35 cellular contexts compared by ENCODE assay signal in genomic region chr11:3901249-3902025, GRCh38. TPM values are rescaled to one million over a fixed set of nuclear protein-coding genes. Genes with fewer than 3 reads are reported as not detected.
DNase-seq lines count a peak whose midpoint lies in the region; ATAC-seq, FAIRE-seq and TF ChIP-seq lines count a peak whose summit lies in the region.
"Had no signal": no experiment of that assay in that cellular context is flagged by ENCODE, and none has a peak within 500 bp of the region (broad histone marks: within the 10 kb centered on the region; RNA-seq: fewer than 3 reads in every experiment).

No MANE protein-coding gene starts in this region.

- intact Hi-C loops in breast epithelium (cut with DNase I; ENCODE audit: low total_unique reads) (no loop called here), MCF 10A (cut with micrococcal nuclease) (no loop called here), thyroid gland (cut with DNase I) (no loop called here)

- no peak overlapping the region; the same call in 1 of the 2 replicates for H3K4me2 ChIP-seq in OCI-LY1 (ENCODE audit: low read length)
- H3K4me2 ChIP-seq: BLaER1, GM23338 had no signal

- TF ChIP-seq POLR2A in breast epithelium (IDR thresholded peaks at IDR 0.05) (no peak), thyroid gland (IDR thresholded peaks at IDR 0.05) (no peak)

- DNase-seq in breast epithelium (ENCODE audit: low spot score in 2 of 2): no peak
- DNase-seq in MCF 10A (ENCODE audit: unreplicated experiment): no peak
- no peak for DNase-seq in effector memory CD8-positive, alpha-beta T cell
- peak; percentile 64 to 67 for DNase-seq in thyroid gland
- DNase-seq in NCI-H1048 (lab: John Stamatoyannopoulos, UW): no peak
- DNase-seq in HTR-8/SVneo (ENCODE audit: insufficient read length, low spot score): no peak
- DNase-seq: ACHN; activated CD4-positive, alpha-beta T cell treated with anti-CD3 and anti-CD28 coated beads, Interleukin-2, amount 50 U/mL, for 1 hour; activated CD8-positive, alpha-beta memory T cell treated with anti-CD3 and anti-CD28 coated beads, Interleukin-2, amount 50 U/mL, for 4 hours; activated gamma-delta T cell; adrenal gland; brain microvascular endothelial cell; DMS153; effector CD4-positive, alpha-beta T cell; erythroblast; foreskin fibroblast; GDM1; heart right ventricle; KBM-7; mesendoderm; NCI-H1694; NCI-H510A treated with DMSO at 0.1 percent for 48 hours; NK-92 treated with Interleukin-12 subunit alpha and Interleukin-12 subunit beta, amount 100 ng/mL, for 24 hours; pancreas; Peyer's patch; SJCRH30; stimulated activated CD4-positive, alpha-beta T cell treated with anti-CD3 and anti-CD28 coated beads, Interleukin-2, amount 100 ng/mL, for 48 hours; stimulated activated naive CD8-positive, alpha-beta T cell treated with anti-CD3 and anti-CD28 coated beads, Interleukin-15, Interleukin-2, amounts not matched to agents 100 U/mL and 50 U/mL, for 24 hours had no signal

- H3K27me3 ChIP-seq in breast epithelium (no peaks in the 10 kb centered on the region), OCI-LY1 (ENCODE audit: insufficient read depth, low read length) (no peaks in the 10 kb centered on the region), thyroid gland (no peaks in the 10 kb centered on the region)
- H3K27me3 ChIP-seq: adrenal gland, BLaER1, brain microvascular endothelial cell, heart right ventricle, pancreas, Peyer's patch, right atrium auricular region, SJCRH30 had no signal

- POLR2A ChIA-PET in MCF 10A (lab: Yijun Ruan, JAX): no interaction called here

- H3K4me1 ChIP-seq in breast epithelium (peaks cover 9 to 27% of the 10 kb centered on the region in 2 donors), OCI-LY1 (ENCODE audit: insufficient read depth, low read length, severe bottlenecking) (peaks cover 55% of the 10 kb centered on the region), thyroid gland (peaks cover 37 to 50% of the 10 kb centered on the region in 2 donors)
- H3K4me1 ChIP-seq: right atrium auricular region, SJCRH30 had no signal

- H3K9me3 Mint-ChIP-seq in MCF 10A (ENCODE audit: unreplicated experiment): no peaks in the 10 kb centered on the region
- no peaks in the 10 kb centered on the region for H3K9me3 Mint-ChIP-seq in effector memory CD8-positive, alpha-beta T cell

- ATAC-seq in effector memory CD8-positive, alpha-beta T cell (replicated peaks): no peak
- no peak for ATAC-seq in HG03139 (IDR thresholded peaks at IDR 0.05; ENCODE audit: unreplicated experiment)
- ATAC-seq: GM23338; heart right ventricle; stimulated activated naive CD8-positive, alpha-beta T cell treated with anti-CD3 and anti-CD28 coated beads, Interleukin-15, Interleukin-2, amounts not matched to agents 100 U/mL and 50 U/mL, for 24 hours had no signal

- H3K36me3 ChIP-seq in breast epithelium (no peaks in the 10 kb centered on the region), OCI-LY1 (ENCODE audit: insufficient read depth, low read length) (no peaks in the 10 kb centered on the region), thyroid gland (no peaks in the 10 kb centered on the region)
- H3K36me3 ChIP-seq: adrenal gland, BLaER1, brain microvascular endothelial cell, heart right ventricle, pancreas, Peyer's patch, right atrium auricular region, SJCRH30, thoracic aorta had no signal

- no peak for FAIRE-seq in HTR-8/SVneo (lab: Jason Lieb, UNC)
- FAIRE-seq: pancreas had no signal

- H3K9ac ChIP-seq in OCI-LY1 (ENCODE audit: low read length): no peak overlapping the region
- H3K9ac ChIP-seq: BLaER1 had no signal

- H3K9me3 ChIP-seq in breast epithelium (no peaks in the 10 kb centered on the region), OCI-LY1 (ENCODE audit: low read length) (no peaks in the 10 kb centered on the region), thyroid gland (no peaks in the 10 kb centered on the region)
- H3K9me3 ChIP-seq: adrenal gland, BLaER1, heart right ventricle, pancreas, Peyer's patch, right atrium auricular region, SJCRH30, thoracic aorta had no signal

- H4K20me1 ChIP-seq in OCI-LY1 (ENCODE audit: insufficient read depth, low read length): no peaks in the 10 kb centered on the region

- H3K27ac ChIP-seq in breast epithelium (peak overlapping the region; percentile 95 to 98), OCI-LY1 (ENCODE audit: low read depth, low read length, poor library complexity, severe bottlenecking) (peak overlapping the region; percentile 6), thyroid gland (peak overlapping the region in 1 of 3 donors; percentile 40)
- H3K27ac ChIP-seq: adrenal gland, BLaER1, brain microvascular endothelial cell, heart right ventricle, pancreas, Peyer's patch, right atrium auricular region, SJCRH30, thoracic aorta had no signal

- no peaks in the 10 kb centered on the region for H3K36me3 Mint-ChIP-seq in MCF 10A (ENCODE audit: insufficient read depth, unreplicated experiment)
- peaks cover 4% of the 10 kb centered on the region for H3K36me3 Mint-ChIP-seq in effector memory CD8-positive, alpha-beta T cell (ENCODE audit: insufficient read depth)

- 55 to 67% methylated on average over 6 of the region's 6 CpGs for WGBS in thyroid gland, 2 donors

- no peak overlapping the region for H3K4me3 Mint-ChIP-seq in MCF 10A (ENCODE audit: unreplicated experiment)
- peak overlapping the region in 1 of 2 donors; percentile 20 for H3K4me3 Mint-ChIP-seq in effector memory CD8-positive, alpha-beta T cell
- H3K4me3 Mint-ChIP-seq: GM23338; T-helper 1 cell treated with Interleukin-12 subunit alpha and Interleukin-12 subunit beta and Interleukin-4 antibody, amounts not matched to agents 30 μg/mL and 1 μg/mL, for 36 hours had no signal

- BruUV-seq in MCF 10A (replicated peaks; lab: Mats Ljungman, UMichigan): no TSS peak

- no peak for TF ChIP-seq CTCF in breast epithelium (IDR thresholded peaks at IDR 0.05)
- no peak for TF ChIP-seq CTCF in MCF 10A (IDR thresholded peaks at IDR 0.05; ENCODE audit: unreplicated experiment)
- TF ChIP-seq CTCF in OCI-LY1 (IDR thresholded peaks at IDR 0.05; ENCODE audit: low read length): no peak
- TF ChIP-seq CTCF in thyroid gland (IDR thresholded peaks at IDR 0.05): no peak

- H3K9me2 ChIP-seq in OCI-LY1 (ENCODE audit: low read depth, low read length): no peaks in the 10 kb centered on the region

- H2AFZ ChIP-seq in OCI-LY1 (ENCODE audit: low read length): no peak overlapping the region
- H2AFZ ChIP-seq: GM23338 had no signal

- no peaks in the 10 kb centered on the region for H3K27me3 Mint-ChIP-seq in MCF 10A (ENCODE audit: insufficient read depth, unreplicated experiment)
- no peaks in the 10 kb centered on the region for H3K27me3 Mint-ChIP-seq in effector memory CD8-positive, alpha-beta T cell

- CTCF ChIA-PET in MCF 10A (lab: Yijun Ruan, JAX): interaction anchor here (1.5 to 7.0 kb wide), 5 partner anchors 13 to 171 kb away, joined by 3 to 46 read pairs (median 12); partner anchors contain the start of gene STIM1

- H3F3A ChIP-seq in OCI-LY1 (ENCODE audit: insufficient read depth, low read length): no peaks in the 10 kb centered on the region

- H3K27ac Mint-ChIP-seq in MCF 10A (ENCODE audit: low read depth, unreplicated experiment): no peak overlapping the region
- peak overlapping the region; percentile 85 to 87 for H3K27ac Mint-ChIP-seq in effector memory CD8-positive, alpha-beta T cell
- H3K27ac Mint-ChIP-seq: GM23338; T-helper 1 cell treated with Interleukin-12 subunit alpha and Interleukin-12 subunit beta and Interleukin-4 antibody, amounts not matched to agents 30 μg/mL and 1 μg/mL, for 36 hours had no signal

- H3K4me1 Mint-ChIP-seq in MCF 10A (ENCODE audit: insufficient read depth, unreplicated experiment): peaks cover 22% of the 10 kb centered on the region
- H3K4me1 Mint-ChIP-seq in effector memory CD8-positive, alpha-beta T cell (ENCODE audit: low read depth in 2 of 2): peaks cover 46 to 56% of the 10 kb centered on the region in 2 donors

- no peaks in the 10 kb centered on the region for H3K79me2 ChIP-seq in OCI-LY1 (ENCODE audit: insufficient read depth, low read length)

- H3K4me3 ChIP-seq in breast epithelium (no peak overlapping the region), OCI-LY1 (ENCODE audit: low read depth, low read length, poor library complexity, severe bottlenecking) (no peak overlapping the region), thyroid gland (replicated peaks in 1 of 3) (no peak overlapping the region)
- H3K4me3 ChIP-seq: adrenal gland, BLaER1, GM23338, heart right ventricle, pancreas, Peyer's patch, right atrium auricular region, SJCRH30, thoracic aorta had no signal

RNA-seq across cellular contexts. Expression of gene STIM1, which starts 46.0 kb away (rescaled TPM):
- 10 to 100 TPM; 44.2 to 68.2 (median 47.9) TPM for total RNA-seq in breast epithelium
- total RNA-seq in MCF 10A (2022): 41.2 and 56.2 TPM in 2 replicates
- total RNA-seq in thyroid gland: 10 to 100 TPM; 54.3 to 89.2 (median 71.0) TPM

Comparison
In these comparisons a context has a peak if more than half of its experiments do, and no peak if none do; other contexts are left out.
1. DNase-seq: peak in thyroid gland (2 of 2); none in breast epithelium (0 of 2), MCF 10A (single experiment), effector memory CD8-positive, alpha-beta T cell (0 of 3), NCI-H1048 (single experiment) and HTR-8/SVneo (single experiment).